Comparison of ENCODE assay signal across 9 cellular contexts in genomic region chr15:37095993-37096877, GRCh38. TPM values are rescaled to one million over a fixed set of nuclear protein-coding genes. Genes with fewer than 3 reads are reported as not detected.
DNase-seq lines count a peak whose midpoint lies in the region; ATAC-seq and TF ChIP-seq lines count a peak whose summit lies in the region.
"Had no signal": no experiment of that assay in that cellular context is flagged by ENCODE, and none has a peak within 500 bp of the region (broad histone marks: within the 10 kb centered on the region; RNA-seq: fewer than 3 reads in every experiment).

No MANE protein-coding gene starts in this region.

- peaks cover 83% of the 10 kb centered on the region for H3K27me3 Mint-ChIP-seq in activated T-cell treated with anti-CD3 and anti-CD28 coated beads, Interleukin-2, amount 50 U/mL, for 4 hours (ENCODE audit: low read depth)

- intact Hi-C loops in psoas muscle (cut with DNase I): no loop called here

- H3K4me1 ChIP-seq in right atrium auricular region: peaks cover 0 to 29% of the 10 kb centered on the region in 2 donors
- no peaks in the 10 kb centered on the region for H3K4me1 ChIP-seq in psoas muscle

- peak overlapping the region; percentile 58 to 73 for H3K4me3 ChIP-seq in right atrium auricular region
- H3K4me3 ChIP-seq in psoas muscle: peak overlapping the region; percentile 89

- H3K27ac ChIP-seq in angular gyrus (ENCODE audit: low read depth, low read length) (peak overlapping the region; percentile 86), right atrium auricular region (peak overlapping the region; percentile 92 to 95), psoas muscle (no peak overlapping the region)

- H3K36me3 Mint-ChIP-seq in activated T-cell treated with anti-CD3 and anti-CD28 coated beads, Interleukin-2, amount 50 U/mL, for 4 hours (ENCODE audit: insufficient read depth): no peaks in the 10 kb centered on the region

- ATAC-seq in psoas muscle (no peak), GM18861 (IDR thresholded peaks at IDR 0.05; ENCODE audit: unreplicated experiment) (no peak)
- no peak for ATAC-seq in activated T-cell treated with anti-CD3 and anti-CD28 coated beads, Interleukin-2, amount 50 U/mL, for 4 hours

- TF ChIP-seq CTCF in right atrium auricular region (IDR thresholded peaks at IDR 0.05) (no peak), psoas muscle (IDR thresholded peaks at IDR 0.05) (no peak)

- H3K9me3 Mint-ChIP-seq in activated T-cell treated with anti-CD3 and anti-CD28 coated beads, Interleukin-2, amount 50 U/mL, for 4 hours: no peaks in the 10 kb centered on the region

- H3K9me3 ChIP-seq in right atrium auricular region: no peaks in the 10 kb centered on the region
- no peaks in the 10 kb centered on the region for H3K9me3 ChIP-seq in psoas muscle

- DNase-seq in GM03348 (ENCODE audit: low spot score) (peak; percentile 29), right atrium auricular region (ENCODE audit: low spot score) (no peak), psoas muscle (peak in 1 of 2 donors; percentile 44), SW 1271 (lab: John Stamatoyannopoulos, UW) (no peak), SKM-1 (lab: John Stamatoyannopoulos, UW; ENCODE audit: unreplicated experiment) (no peak)
- DNase-seq in activated T-cell treated with anti-CD3 and anti-CD28 coated beads, Interleukin-2, amount 50 U/mL, for 4 hours: no peak
- DNase-seq: activated gamma-delta T cell treated with Interleukin-2 at 50 U/mL for 16 hours had no signal

- H3K4me1 Mint-ChIP-seq in activated T-cell treated with anti-CD3 and anti-CD28 coated beads, Interleukin-2, amount 50 U/mL, for 4 hours (ENCODE audit: low read depth): peaks cover 34% of the 10 kb centered on the region

- H3K36me3 ChIP-seq in right atrium auricular region (no peaks in the 10 kb centered on the region), psoas muscle (ENCODE audit: insufficient read depth in 1 of 2, low read depth in 1 of 2) (peaks cover 0 to 24% of the 10 kb centered on the region in 2 donors)

- no peak overlapping the region for H3K4me3 Mint-ChIP-seq in activated T-cell treated with anti-CD3 and anti-CD28 coated beads, Interleukin-2, amount 50 U/mL, for 4 hours

- H3K27me3 ChIP-seq in right atrium auricular region: no peaks in the 10 kb centered on the region
- peaks cover 0 to 15% (median 5%) of the 10 kb centered on the region in 3 donors for H3K27me3 ChIP-seq in psoas muscle (ENCODE audit: insufficient read depth in 3 of 3, low read length in 2 of 3)

- WGBS in psoas muscle, 3 donors: 46 to 61% (median 56%) methylated on average over 36 of the region's 36 CpGs

RNA-seq across cellular contexts. Expression of gene MEIS2, which starts 4.1 kb away (rescaled TPM):
- 10 to 100 TPM; 24.3 to 29.8 TPM for total RNA-seq in right atrium auricular region
- total RNA-seq in psoas muscle: 10 to 100 TPM in 2 of 4 donors, 1 to 10 TPM in 2; 1.9 to 24.3 (median 9.2) TPM
- 1 to 10 TPM in 2 of 3 donors, under 1 TPM in 1; 0.42 to 1.4 (median 1.1) TPM for polyA plus RNA-seq in psoas muscle
- total RNA-seq in activated T-cell treated with anti-CD3 and anti-CD28 coated beads, Interleukin-2, amount 50 U/mL, for 4 hours: under 1 TPM in 1 of 3 donors, not detected in 2; 0.20 TPM
